In the genomic region with DNA sequence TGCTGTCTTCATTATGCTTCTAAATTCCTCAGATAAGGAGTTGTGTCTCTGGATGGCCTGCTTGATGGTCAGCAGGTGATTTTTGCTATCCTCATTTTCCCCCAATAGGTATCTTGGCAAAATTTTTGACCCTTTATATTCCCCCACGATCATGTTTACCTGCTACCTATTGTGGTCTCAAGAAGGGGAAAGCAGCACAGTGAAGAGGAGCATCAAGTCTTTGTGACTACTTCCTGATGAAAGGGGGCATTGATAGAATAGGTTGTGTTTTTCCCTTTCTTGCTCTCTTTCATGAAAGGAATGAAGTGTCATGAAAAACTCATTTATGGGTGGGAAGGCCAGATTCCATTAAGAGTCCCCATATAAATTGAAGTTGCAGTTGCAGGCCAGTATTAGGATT, we compare ENCODE assay signal across 31 cellular contexts.
DNase-seq lines count a peak whose midpoint lies in the region; ATAC-seq and TF ChIP-seq lines count a peak whose summit lies in the region.
"Had no signal": no experiment of that assay in that cellular context is flagged by ENCODE, and none has a peak within 500 bp of the region (broad histone marks: within the 10 kb centered on the region; RNA-seq: fewer than 3 reads in every experiment).

No MANE protein-coding gene starts in this region.

- no peak for TF ChIP-seq CTCF in CD4-positive, alpha-beta T cell (IDR thresholded peaks at IDR 0.05)
- no peak for TF ChIP-seq CTCF in activated CD8-positive, alpha-beta T cell treated with anti-CD3 and anti-CD28 coated beads for 36 hours (IDR thresholded peaks at IDR 0.05)

- peaks cover 43% of the 10 kb centered on the region for H3K4me1 Mint-ChIP-seq in activated CD4-positive, alpha-beta T cell treated with anti-CD3 and anti-CD28 coated beads, Interleukin-2, amount 10 ng/mL, durations not matched to agents 7 days and 5 days
- H3K4me1 Mint-ChIP-seq in CD4-positive, alpha-beta T cell (ENCODE audit: low read depth), result peaks cover 42% of the 10 kb centered on the region
- H3K4me1 Mint-ChIP-seq in activated CD8-positive, alpha-beta T cell treated with anti-CD3 and anti-CD28 coated beads for 36 hours (ENCODE audit: low read depth), result peaks cover 49% of the 10 kb centered on the region
- H3K4me1 Mint-ChIP-seq in central memory CD8-positive, alpha-beta T cell, result peaks cover 16% of the 10 kb centered on the region
- H3K4me1 Mint-ChIP-seq: memory B cell had no signal

- DNase-seq in activated CD4-positive, alpha-beta T cell treated with anti-CD3 and anti-CD28 coated beads, Interleukin-2, amount 10 ng/mL, durations not matched to agents 7 days and 5 days, result no peak
- DNase-seq in activated CD4-positive, alpha-beta T cell treated with anti-CD3 and anti-CD28 coated beads, Interleukin-2, amount 50 U/mL, for 1 hour, result no peak
- no peak for DNase-seq in CD4-positive, alpha-beta T cell
- no peak for DNase-seq in activated CD8-positive, alpha-beta T cell treated with anti-CD3 and anti-CD28 coated beads for 36 hours
- no peak for DNase-seq in central memory CD8-positive, alpha-beta T cell (ENCODE audit: low spot score in 2 of 2)
- DNase-seq in Ammon's horn (ENCODE audit: low spot score) (no peak), COR-L47 (lab: John Stamatoyannopoulos, UW) (no peak), SW480 (ENCODE audit: low spot score) (no peak)
- DNase-seq: activated CD4-positive, alpha-beta T cell treated with anti-CD3 and anti-CD28 coated beads for 48 hours; AML-193; dermis blood vessel endothelial cell; foreskin fibroblast; head of caudate nucleus; islet precursor cell; Kasumi-1; left lung; NCI-H1436; NCI-H2081; NCI-H2227 treated with DMSO at 0.1 percent for 48 hours; NCI-H526; SK-N-SH; small intestine; stimulated activated naive CD4-positive, alpha-beta T cell treated with Interleukin-2 at 50 U/mL for 16 hours; T-helper 9 cell had no signal

- intact Hi-C loops in CD4-positive, alpha-beta T cell (cut with DNase I, micrococcal nuclease), result no loop called here
- intact Hi-C loops in activated CD8-positive, alpha-beta T cell treated with anti-CD3 and anti-CD28 coated beads for 36 hours (cut with micrococcal nuclease), result no loop called here

- POLR2A ChIA-PET in activated CD4-positive, alpha-beta T cell treated with anti-CD3 and anti-CD28 coated beads, Interleukin-2, amount 10 ng/mL, durations not matched to agents 7 days and 5 days (lab: Charles Lee), result no interaction called here
- POLR2A ChIA-PET in CD4-positive, alpha-beta T cell (lab: Charles Lee), result interaction anchor here (1.0 kb wide), 1 partner anchor 9 kb away, joined by 3 read pairs; no protein-coding TSS in a partner anchor
- POLR2A ChIA-PET in activated CD8-positive, alpha-beta T cell treated with anti-CD3 and anti-CD28 coated beads for 36 hours (lab: Charles Lee), result no interaction called here

- peaks cover 38% of the 10 kb centered on the region for H3K36me3 Mint-ChIP-seq in activated CD4-positive, alpha-beta T cell treated with anti-CD3 and anti-CD28 coated beads, Interleukin-2, amount 10 ng/mL, durations not matched to agents 7 days and 5 days (ENCODE audit: low read depth)
- H3K36me3 Mint-ChIP-seq in CD4-positive, alpha-beta T cell (ENCODE audit: low read depth), result peaks cover 5% of the 10 kb centered on the region
- H3K36me3 Mint-ChIP-seq in activated CD8-positive, alpha-beta T cell treated with anti-CD3 and anti-CD28 coated beads for 36 hours (ENCODE audit: low read depth), result peaks cover 5% of the 10 kb centered on the region
- H3K36me3 Mint-ChIP-seq in central memory CD8-positive, alpha-beta T cell (ENCODE audit: insufficient read depth), result peaks cover 2% of the 10 kb centered on the region
- H3K36me3 Mint-ChIP-seq: memory B cell had no signal

- no peak for ATAC-seq in CD4-positive, alpha-beta T cell (ENCODE audit: poor library complexity)
- no peak for ATAC-seq in activated CD8-positive, alpha-beta T cell treated with anti-CD3 and anti-CD28 coated beads for 36 hours
- ATAC-seq in central memory CD8-positive, alpha-beta T cell (replicated peaks; ENCODE audit: extremely low read depth, poor library complexity, severe bottlenecking), result no peak
- ATAC-seq: GM12878, left lung, PC-3 had no signal

- peak overlapping the region; percentile 17 for H3K27ac ChIP-seq in CD4-positive, alpha-beta T cell (ENCODE audit: low read depth, low read length)
- H3K27ac ChIP-seq: esophagus muscularis mucosa, left lung, parathyroid adenoma, right atrium auricular region, thoracic aorta had no signal

- CTCF ChIA-PET in activated CD4-positive, alpha-beta T cell treated with anti-CD3 and anti-CD28 coated beads, Interleukin-2, amount 10 ng/mL, durations not matched to agents 7 days and 5 days (lab: Charles Lee), result no interaction called here
- CTCF ChIA-PET in CD4-positive, alpha-beta T cell (lab: Charles Lee), result no interaction called here
- CTCF ChIA-PET in activated CD8-positive, alpha-beta T cell treated with anti-CD3 and anti-CD28 coated beads for 36 hours (lab: Charles Lee), result no interaction called here

- H3K9me3 Mint-ChIP-seq in activated CD4-positive, alpha-beta T cell treated with anti-CD3 and anti-CD28 coated beads, Interleukin-2, amount 10 ng/mL, durations not matched to agents 7 days and 5 days, result peaks cover 6% of the 10 kb centered on the region
- no peaks in the 10 kb centered on the region for H3K9me3 Mint-ChIP-seq in CD4-positive, alpha-beta T cell
- H3K9me3 Mint-ChIP-seq in activated CD8-positive, alpha-beta T cell treated with anti-CD3 and anti-CD28 coated beads for 36 hours, result peaks cover 2% of the 10 kb centered on the region
- H3K9me3 Mint-ChIP-seq in central memory CD8-positive, alpha-beta T cell, result no peaks in the 10 kb centered on the region
- H3K9me3 Mint-ChIP-seq: memory B cell had no signal

- H3K27ac Mint-ChIP-seq in activated CD4-positive, alpha-beta T cell treated with anti-CD3 and anti-CD28 coated beads, Interleukin-2, amount 10 ng/mL, durations not matched to agents 7 days and 5 days, result peak overlapping the region; percentile 50
- H3K27ac Mint-ChIP-seq in CD4-positive, alpha-beta T cell, result peak overlapping the region; percentile 86
- H3K27ac Mint-ChIP-seq in activated CD8-positive, alpha-beta T cell treated with anti-CD3 and anti-CD28 coated beads for 36 hours, result peak overlapping the region; percentile 75
- H3K27ac Mint-ChIP-seq in central memory CD8-positive, alpha-beta T cell (ENCODE audit: low read depth), result no peak overlapping the region
- H3K27ac Mint-ChIP-seq: memory B cell had no signal

- no peaks in the 10 kb centered on the region for H3K27me3 Mint-ChIP-seq in activated CD4-positive, alpha-beta T cell treated with anti-CD3 and anti-CD28 coated beads, Interleukin-2, amount 10 ng/mL, durations not matched to agents 7 days and 5 days
- H3K27me3 Mint-ChIP-seq in CD4-positive, alpha-beta T cell, result no peaks in the 10 kb centered on the region
- no peaks in the 10 kb centered on the region for H3K27me3 Mint-ChIP-seq in activated CD8-positive, alpha-beta T cell treated with anti-CD3 and anti-CD28 coated beads for 36 hours
- no peaks in the 10 kb centered on the region for H3K27me3 Mint-ChIP-seq in central memory CD8-positive, alpha-beta T cell
- H3K27me3 Mint-ChIP-seq: memory B cell had no signal

- no peaks in the 10 kb centered on the region for H3K27me3 ChIP-seq in CD4-positive, alpha-beta T cell (ENCODE audit: control insufficient read depth, insufficient read depth, low read length)
- H3K27me3 ChIP-seq: esophagus muscularis mucosa, left lung, right atrium auricular region had no signal

- H3K9me3 ChIP-seq in CD4-positive, alpha-beta T cell (ENCODE audit: control insufficient read depth, low read length), result no peaks in the 10 kb centered on the region
- H3K9me3 ChIP-seq: esophagus muscularis mucosa, left lung, right atrium auricular region, SK-N-SH, thoracic aorta had no signal

- H3K4me3 Mint-ChIP-seq in activated CD4-positive, alpha-beta T cell treated with anti-CD3 and anti-CD28 coated beads, Interleukin-2, amount 10 ng/mL, durations not matched to agents 7 days and 5 days, result peak overlapping the region; percentile 47
- H3K4me3 Mint-ChIP-seq in CD4-positive, alpha-beta T cell, result peak overlapping the region; percentile 85
- peak overlapping the region; percentile 68 for H3K4me3 Mint-ChIP-seq in activated CD8-positive, alpha-beta T cell treated with anti-CD3 and anti-CD28 coated beads for 36 hours
- H3K4me3 Mint-ChIP-seq in central memory CD8-positive, alpha-beta T cell, result peak overlapping the region; percentile 63
- H3K4me3 Mint-ChIP-seq: memory B cell had no signal
